ENCODE assay signal across 14 cellular contexts in genomic region chr6:170370413-170370812, GRCh38.
DNase-seq lines count a peak whose midpoint lies in the region; ATAC-seq and TF ChIP-seq lines count a peak whose summit lies in the region.
"Had no signal": no experiment of that assay in that cellular context is flagged by ENCODE, and none has a peak within 500 bp of the region (broad histone marks: within the 10 kb centered on the region; RNA-seq: fewer than 3 reads in every experiment).

No MANE protein-coding gene starts in this region.

- no peak for TF ChIP-seq CTCF in foreskin fibroblast (IDR thresholded peaks at IDR 0.05; ENCODE audit: low read depth, low read length)

- no peaks in the 10 kb centered on the region for H3K9me3 Mint-ChIP-seq in activated naive CD8-positive, alpha-beta T cell (ENCODE audit: low read depth)
- H3K9me3 Mint-ChIP-seq in activated naive CD8-positive, alpha-beta T cell treated with anti-CD3 and anti-CD28 coated beads for 36 hours = no peaks in the 10 kb centered on the region
- no peaks in the 10 kb centered on the region for H3K9me3 Mint-ChIP-seq in activated CD4-positive, alpha-beta memory T cell treated with anti-CD3 and anti-CD28 coated beads, Interleukin-2, amount 10 ng/mL, durations not matched to agents 7 days and 5 days
- H3K9me3 Mint-ChIP-seq in stimulated activated memory B cell treated with anti-CD40 and anti-IgM and Interleukin-4, amounts not matched to agents 10 μg/mL and 1 μg/mL and 100 μg/mL, for 72 hours = no peaks in the 10 kb centered on the region

- ATAC-seq in HG02588 (IDR thresholded peaks at IDR 0.05; ENCODE audit: unreplicated experiment) = peak; percentile 85
- peak; percentile 51 for ATAC-seq in stimulated activated memory B cell treated with anti-CD40 and anti-IgM and Interleukin-4, amounts not matched to agents 10 μg/mL and 1 μg/mL and 100 μg/mL, for 72 hours
- ATAC-seq: left lung, PC-3 had no signal

- peak overlapping the region; percentile 11 for H3K27ac Mint-ChIP-seq in activated naive CD8-positive, alpha-beta T cell
- H3K27ac Mint-ChIP-seq in activated naive CD8-positive, alpha-beta T cell treated with anti-CD3 and anti-CD28 coated beads for 36 hours = no peak overlapping the region
- H3K27ac Mint-ChIP-seq in activated CD4-positive, alpha-beta memory T cell treated with anti-CD3 and anti-CD28 coated beads, Interleukin-2, amount 10 ng/mL, durations not matched to agents 7 days and 5 days = peak overlapping the region; percentile 8
- peak overlapping the region; percentile 13 for H3K27ac Mint-ChIP-seq in stimulated activated memory B cell treated with anti-CD40 and anti-IgM and Interleukin-4, amounts not matched to agents 10 μg/mL and 1 μg/mL and 100 μg/mL, for 72 hours

- peaks cover 5% of the 10 kb centered on the region for H3K4me1 Mint-ChIP-seq in activated naive CD8-positive, alpha-beta T cell (ENCODE audit: low read depth)
- peaks cover under 1% of the 10 kb centered on the region for H3K4me1 Mint-ChIP-seq in activated naive CD8-positive, alpha-beta T cell treated with anti-CD3 and anti-CD28 coated beads for 36 hours
- H3K4me1 Mint-ChIP-seq in activated CD4-positive, alpha-beta memory T cell treated with anti-CD3 and anti-CD28 coated beads, Interleukin-2, amount 10 ng/mL, durations not matched to agents 7 days and 5 days = peaks cover 17% of the 10 kb centered on the region
- H3K4me1 Mint-ChIP-seq in stimulated activated memory B cell treated with anti-CD40 and anti-IgM and Interleukin-4, amounts not matched to agents 10 μg/mL and 1 μg/mL and 100 μg/mL, for 72 hours = peaks cover 1% of the 10 kb centered on the region

- CTCF ChIA-PET in activated CD4-positive, alpha-beta memory T cell treated with anti-CD3 and anti-CD28 coated beads, Interleukin-2, amount 10 ng/mL, durations not matched to agents 7 days and 5 days (lab: Charles Lee) = no interaction called here

- H3K4me3 ChIP-seq in foreskin fibroblast (ENCODE audit: low read depth in 1 of 2, low read length in 2 of 2) = no peak overlapping the region
- H3K4me3 ChIP-seq: HAP-1, left lung had no signal

- no peaks in the 10 kb centered on the region for H3K27me3 Mint-ChIP-seq in activated naive CD8-positive, alpha-beta T cell
- H3K27me3 Mint-ChIP-seq in activated naive CD8-positive, alpha-beta T cell treated with anti-CD3 and anti-CD28 coated beads for 36 hours = no peaks in the 10 kb centered on the region
- H3K27me3 Mint-ChIP-seq in activated CD4-positive, alpha-beta memory T cell treated with anti-CD3 and anti-CD28 coated beads, Interleukin-2, amount 10 ng/mL, durations not matched to agents 7 days and 5 days = no peaks in the 10 kb centered on the region
- no peaks in the 10 kb centered on the region for H3K27me3 Mint-ChIP-seq in stimulated activated memory B cell treated with anti-CD40 and anti-IgM and Interleukin-4, amounts not matched to agents 10 μg/mL and 1 μg/mL and 100 μg/mL, for 72 hours

- no peak overlapping the region for H3K4me3 Mint-ChIP-seq in activated naive CD8-positive, alpha-beta T cell
- H3K4me3 Mint-ChIP-seq in activated naive CD8-positive, alpha-beta T cell treated with anti-CD3 and anti-CD28 coated beads for 36 hours = no peak overlapping the region
- H3K4me3 Mint-ChIP-seq in activated CD4-positive, alpha-beta memory T cell treated with anti-CD3 and anti-CD28 coated beads, Interleukin-2, amount 10 ng/mL, durations not matched to agents 7 days and 5 days = no peak overlapping the region
- no peak overlapping the region for H3K4me3 Mint-ChIP-seq in stimulated activated memory B cell treated with anti-CD40 and anti-IgM and Interleukin-4, amounts not matched to agents 10 μg/mL and 1 μg/mL and 100 μg/mL, for 72 hours

- no peak for DNase-seq in activated naive CD8-positive, alpha-beta T cell treated with anti-CD3 and anti-CD28 coated beads for 36 hours
- no peak for DNase-seq in activated CD4-positive, alpha-beta memory T cell treated with anti-CD3 and anti-CD28 coated beads, Interleukin-2, amount 10 ng/mL, durations not matched to agents 7 days and 5 days
- DNase-seq in H4 (ENCODE audit: low spot score) (no peak), UCSD-AML1 (lab: John Stamatoyannopoulos, UW; ENCODE audit: unreplicated experiment) (no peak), foreskin fibroblast (no peak)
- DNase-seq: effector memory CD4-positive, alpha-beta T cell; glutamatergic neuron; left lung; PC-3; stimulated activated CD8-positive, alpha-beta memory T cell treated with anti-CD3 and anti-CD28 coated beads, Interleukin-4, amount 100 ng/mL, for 48 hours had no signal

- H3K36me3 Mint-ChIP-seq in activated naive CD8-positive, alpha-beta T cell = peaks cover 8% of the 10 kb centered on the region
- H3K36me3 Mint-ChIP-seq in activated naive CD8-positive, alpha-beta T cell treated with anti-CD3 and anti-CD28 coated beads for 36 hours = peaks cover 4% of the 10 kb centered on the region
- peaks cover 14% of the 10 kb centered on the region for H3K36me3 Mint-ChIP-seq in activated CD4-positive, alpha-beta memory T cell treated with anti-CD3 and anti-CD28 coated beads, Interleukin-2, amount 10 ng/mL, durations not matched to agents 7 days and 5 days (ENCODE audit: low read depth)
- H3K36me3 Mint-ChIP-seq in stimulated activated memory B cell treated with anti-CD40 and anti-IgM and Interleukin-4, amounts not matched to agents 10 μg/mL and 1 μg/mL and 100 μg/mL, for 72 hours = peaks cover 44% of the 10 kb centered on the region

- POLR2A ChIA-PET in activated CD4-positive, alpha-beta memory T cell treated with anti-CD3 and anti-CD28 coated beads, Interleukin-2, amount 10 ng/mL, durations not matched to agents 7 days and 5 days (lab: Charles Lee) = no interaction called here
